ENCODE assay signal across 17 cellular contexts in the genomic region with DNA sequence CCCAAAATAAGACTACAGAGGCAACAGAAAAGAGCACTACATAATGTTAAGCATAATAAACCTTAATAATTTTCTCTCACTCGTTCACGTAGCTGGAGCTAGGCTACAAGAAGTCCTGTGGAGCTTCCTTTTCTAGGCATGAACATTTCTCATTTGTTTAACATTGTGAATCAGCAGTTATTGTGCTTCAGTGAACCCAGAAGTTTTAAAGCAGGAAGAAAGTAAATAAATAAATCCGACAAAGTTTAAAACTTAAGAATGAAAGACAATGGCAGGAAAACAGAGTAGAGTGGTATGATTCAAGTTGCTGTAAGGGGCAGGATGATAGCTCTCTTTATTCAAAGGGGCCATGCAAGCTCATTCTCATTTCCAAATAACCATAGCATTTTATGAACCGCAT.
A peak's percentile ranks its signal among the peaks of the same experiment; 100 is the strongest.
DNase-seq lines count a peak whose midpoint lies in the region; ATAC-seq, FAIRE-seq and TF ChIP-seq lines count a peak whose summit lies in the region.
"Had no signal": no experiment of that assay in that cellular context is flagged by ENCODE, and none has a peak within 500 bp of the region (broad histone marks: within the 10 kb centered on the region; RNA-seq: fewer than 3 reads in every experiment).

No MANE protein-coding gene starts in this region.

- in situ Hi-C loops in astrocyte of the cerebellum (cut with HindIII; ENCODE audit: low sequenced_read_pairs) = no loop called here

- TF ChIP-seq POLR2A in breast epithelium (IDR thresholded peaks at IDR 0.05) = no peak

- H3K27me3 ChIP-seq in breast epithelium = no peaks in the 10 kb centered on the region

- no peaks in the 10 kb centered on the region for H3K4me1 ChIP-seq in breast epithelium

- intact Hi-C loops in breast epithelium (cut with DNase I; ENCODE audit: low total_unique reads) = no loop called here

- no peaks in the 10 kb centered on the region for H3K36me3 ChIP-seq in breast epithelium

- ATAC-seq in GM18498 (IDR thresholded peaks at IDR 0.05; ENCODE audit: unreplicated experiment) = no peak
- no peak for ATAC-seq in GM18520 (IDR thresholded peaks at IDR 0.05; ENCODE audit: unreplicated experiment)
- ATAC-seq: K562 had no signal

- no peaks in the 10 kb centered on the region for H3K9me3 ChIP-seq in breast epithelium

- FAIRE-seq in islet of Langerhans (lab: Jason Lieb, UNC) = peak; percentile 68
- FAIRE-seq: K562, RCC 7860 had no signal

- peak; percentile 8 for DNase-seq in M059J (ENCODE audit: low read depth)
- peak; percentile 33 for DNase-seq in astrocyte of the cerebellum (ENCODE audit: low read depth)
- DNase-seq in renal cortical epithelial cell (ENCODE audit: low read depth) = peak; percentile 76
- no peak for DNase-seq in breast epithelium (ENCODE audit: low spot score in 2 of 2)
- DNase-seq: CD4-positive, alpha-beta T cell; GF-D8; GOT3; NCI-H1417 treated with DMSO at 0.1 percent for 48 hours; NCI-H1930; NCI-H2171; NCI-H524; SHP77 had no signal

- no peak overlapping the region for H3K27ac ChIP-seq in breast epithelium

- TF ChIP-seq CTCF in astrocyte of the cerebellum (IDR thresholded peaks at IDR 0.05; ENCODE audit: low read depth, low read length, missing control alignments) (no peak), breast epithelium (IDR thresholded peaks at IDR 0.05) (no peak)

- no peak overlapping the region for H3K4me3 ChIP-seq in astrocyte of the cerebellum (ENCODE audit: low read depth, low read length)
- no peak overlapping the region for H3K4me3 ChIP-seq in breast epithelium
- H3K4me3 ChIP-seq: K562 had no signal

Comparison
In these comparisons a context has a peak if more than half of its experiments do, and no peak if none do; other contexts are left out.
1. DNase-seq: peak in M059J (single experiment), astrocyte of the cerebellum (single experiment) and renal cortical epithelial cell (single experiment); none in breast epithelium (0 of 2).